Comparison of ENCODE assay signal across 12 cellular contexts in the genomic region with DNA sequence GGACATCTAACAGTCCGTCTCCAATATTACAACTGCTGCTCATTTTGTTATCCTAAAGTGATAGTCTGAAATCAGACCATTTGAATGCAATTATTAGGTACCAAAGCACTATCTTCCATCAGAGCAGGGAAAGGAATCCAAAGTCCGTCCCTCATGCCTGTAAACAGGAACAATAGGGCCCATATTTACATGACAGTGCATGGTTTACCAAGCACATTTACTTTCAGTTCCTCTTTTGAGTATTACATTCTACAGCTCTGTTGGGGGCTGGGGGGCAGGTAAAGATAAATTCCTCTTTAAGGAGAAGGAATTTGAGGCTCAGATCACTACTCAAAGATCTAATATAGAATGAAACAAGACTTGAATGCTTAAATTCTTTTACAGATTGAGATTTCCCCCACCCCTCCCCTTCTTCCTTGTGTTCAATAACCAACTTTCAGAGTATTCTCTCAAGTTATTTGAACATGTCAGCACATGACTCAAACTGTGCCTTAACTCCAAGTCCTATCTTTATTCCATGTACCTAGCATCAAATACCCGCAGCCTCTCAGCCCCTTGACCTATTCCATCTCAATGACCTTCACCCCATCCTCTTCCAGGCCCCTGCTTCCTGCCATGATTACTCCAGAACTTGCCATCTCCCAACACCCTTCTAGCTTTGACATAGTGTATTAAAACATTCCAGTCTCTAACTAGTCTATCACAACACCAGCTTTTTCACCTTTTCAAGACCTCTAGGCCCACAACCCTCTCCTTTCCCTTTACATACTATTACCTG.
DNase-seq lines count a peak whose midpoint lies in the region; ATAC-seq, FAIRE-seq and TF ChIP-seq lines count a peak whose summit lies in the region.
"Had no signal": no experiment of that assay in that cellular context is flagged by ENCODE, and none has a peak within 500 bp of the region (broad histone marks: within the 10 kb centered on the region; RNA-seq: fewer than 3 reads in every experiment).

No MANE protein-coding gene starts in this region.

- TF ChIP-seq CTCF in heart left ventricle (IDR thresholded peaks at IDR 0.05) = no peak

- no peaks in the 10 kb centered on the region for H3K4me1 Mint-ChIP-seq in activated T-helper 2 cell treated with anti-CD3 and anti-CD28 coated beads, Interferon-gamma antibody, Interleukin-2, Interleukin-4, amounts not matched to agents 10 μg/mL and 5 μg/mL and 100 μg/mL, durations not matched to agents 14 hours and 24 hours and 36 hours (ENCODE audit: low read depth)

- TF ChIP-seq POLR2A in heart left ventricle (IDR thresholded peaks at IDR 0.05) = no peak

- H3K27ac Mint-ChIP-seq in activated T-helper 2 cell treated with anti-CD3 and anti-CD28 coated beads, Interferon-gamma antibody, Interleukin-2, Interleukin-4, amounts not matched to agents 10 μg/mL and 5 μg/mL and 100 μg/mL, durations not matched to agents 14 hours and 24 hours and 36 hours = no peak overlapping the region
- H3K27ac Mint-ChIP-seq: IgD-negative memory B cell; T-helper 1 cell treated with Interleukin-12 subunit alpha and Interleukin-12 subunit beta and Interleukin-4 antibody, amounts not matched to agents 30 μg/mL and 1 μg/mL, for 36 hours had no signal

- intact Hi-C loops in activated T-helper 2 cell treated with anti-CD3 and anti-CD28 coated beads, Interferon-gamma antibody, Interleukin-2, Interleukin-4, amounts not matched to agents 10 μg/mL and 5 μg/mL and 100 μg/mL, durations not matched to agents 14 hours and 24 hours and 36 hours (cut with micrococcal nuclease) = no loop called here
- intact Hi-C loops in heart left ventricle (cut with DNase I) = loop anchor here in 1 of 10 donors (5.0 kb wide), 1 partner anchor 466 kb away; no protein-coding TSS in a partner anchor

- H3K36me3 Mint-ChIP-seq in activated T-helper 2 cell treated with anti-CD3 and anti-CD28 coated beads, Interferon-gamma antibody, Interleukin-2, Interleukin-4, amounts not matched to agents 10 μg/mL and 5 μg/mL and 100 μg/mL, durations not matched to agents 14 hours and 24 hours and 36 hours (ENCODE audit: low read depth) = no peaks in the 10 kb centered on the region
- H3K36me3 Mint-ChIP-seq: IgD-negative memory B cell had no signal

- no peak for DNase-seq in GM19239 (ENCODE audit: insufficient read length, low spot score)
- DNase-seq in anterior cingulate cortex (lab: John Stamatoyannopoulos, UW) = no peak
- no peak for DNase-seq in Ammon's horn (ENCODE audit: low spot score)
- no peak for DNase-seq in activated T-helper 2 cell treated with anti-CD3 and anti-CD28 coated beads, Interferon-gamma antibody, Interleukin-2, Interleukin-4, amounts not matched to agents 10 μg/mL and 5 μg/mL and 100 μg/mL, durations not matched to agents 14 hours and 24 hours and 36 hours (ENCODE audit: low spot score)
- no peak for DNase-seq in heart left ventricle
- DNase-seq: DMS 273 treated with DMSO at 0.1 percent for 48 hours, erythroblast had no signal

- FAIRE-seq in GM19239 (lab: Jason Lieb, UNC) = peak; percentile 23

- H3K9ac ChIP-seq in iPS-18a (ENCODE audit: low read length) = peak overlapping the region; percentile 3

- H3K4me1 ChIP-seq in iPS-18a (ENCODE audit: control insufficient read depth, low read depth, low read length) (peaks cover 23% of the 10 kb centered on the region), heart left ventricle (no peaks in the 10 kb centered on the region)

- 51 to 58% (median 57%) methylated on average over 3 of the region's 3 CpGs for WGBS in heart left ventricle, 4 donors

- H3K36me3 ChIP-seq in iPS-18a (ENCODE audit: control insufficient read depth, low read depth, low read length) (no peaks in the 10 kb centered on the region), heart left ventricle (no peaks in the 10 kb centered on the region)

- no peak overlapping the region for H3K4me3 Mint-ChIP-seq in activated T-helper 2 cell treated with anti-CD3 and anti-CD28 coated beads, Interferon-gamma antibody, Interleukin-2, Interleukin-4, amounts not matched to agents 10 μg/mL and 5 μg/mL and 100 μg/mL, durations not matched to agents 14 hours and 24 hours and 36 hours (ENCODE audit: low read depth)
- H3K4me3 Mint-ChIP-seq: T-helper 1 cell treated with Interleukin-12 subunit alpha and Interleukin-12 subunit beta and Interleukin-4 antibody, amounts not matched to agents 30 μg/mL and 1 μg/mL, for 36 hours had no signal

- H3K9me3 Mint-ChIP-seq in activated T-helper 2 cell treated with anti-CD3 and anti-CD28 coated beads, Interferon-gamma antibody, Interleukin-2, Interleukin-4, amounts not matched to agents 10 μg/mL and 5 μg/mL and 100 μg/mL, durations not matched to agents 14 hours and 24 hours and 36 hours = no peaks in the 10 kb centered on the region

- ATAC-seq in HG02610 (IDR thresholded peaks at IDR 0.05; ENCODE audit: unreplicated experiment) = peak; percentile 88
- ATAC-seq in HG03460 (IDR thresholded peaks at IDR 0.05; ENCODE audit: unreplicated experiment) = peak; percentile 76
- no peak for ATAC-seq in heart left ventricle

- H3K27ac ChIP-seq in iPS-18a (ENCODE audit: low read length) (peak overlapping the region; percentile 40), heart left ventricle (no peak overlapping the region)

- no peaks in the 10 kb centered on the region for H3K27me3 Mint-ChIP-seq in activated T-helper 2 cell treated with anti-CD3 and anti-CD28 coated beads, Interferon-gamma antibody, Interleukin-2, Interleukin-4, amounts not matched to agents 10 μg/mL and 5 μg/mL and 100 μg/mL, durations not matched to agents 14 hours and 24 hours and 36 hours (ENCODE audit: low read depth)
- H3K27me3 Mint-ChIP-seq: IgD-negative memory B cell had no signal

- H3K27me3 ChIP-seq in iPS-18a (ENCODE audit: control insufficient read depth, insufficient read depth, low read length) (no peaks in the 10 kb centered on the region), heart left ventricle (no peaks in the 10 kb centered on the region)

- H3K9me3 ChIP-seq in iPS-18a (ENCODE audit: control insufficient read depth, low read depth, low read length) (no peaks in the 10 kb centered on the region), heart left ventricle (no peaks in the 10 kb centered on the region)

- H3K4me3 ChIP-seq in iPS-18a (ENCODE audit: low read length) (peak overlapping the region; percentile 31), heart left ventricle (no peak overlapping the region)

Comparison
In these comparisons a context has a peak if more than half of its experiments do, and no peak if none do; other contexts are left out.
1. ATAC-seq: peak in HG02610 (single experiment) and HG03460 (single experiment); none in heart left ventricle (0 of 4).